2 cellular contexts compared by ENCODE assay signal in the genomic region with DNA sequence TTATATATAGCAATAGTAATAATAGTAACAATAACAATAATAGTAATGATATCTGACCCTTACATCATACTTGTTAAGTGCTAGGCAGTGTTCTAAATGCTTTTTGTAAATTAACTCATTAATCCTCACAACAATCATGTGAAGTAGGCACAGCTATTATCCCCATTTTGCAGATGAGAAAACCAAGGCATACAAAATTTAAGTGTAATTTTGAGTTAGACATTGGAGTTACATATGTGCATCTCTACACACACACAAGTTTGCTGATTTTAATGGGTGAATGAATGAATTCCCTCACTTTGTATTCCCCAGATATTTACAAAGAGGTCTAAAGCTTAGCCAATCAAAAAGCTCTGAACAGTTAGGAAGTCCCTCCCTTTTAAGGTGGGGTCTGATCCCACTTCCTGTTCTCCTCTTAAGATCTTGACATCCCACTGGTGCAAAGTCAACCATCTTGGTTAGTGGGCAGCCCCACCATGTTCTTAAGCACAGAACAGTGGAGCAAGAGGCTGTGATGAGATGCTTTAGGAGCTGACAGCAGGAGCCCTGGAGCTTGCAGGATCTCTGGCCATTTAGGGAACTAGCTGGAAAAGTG.
TF ChIP-seq lines count a peak whose summit lies in the region.

No MANE protein-coding gene starts in this region.

TF ChIP-seq in IMR-90, 13 proteins besides CTCF, POLR2A, EP300 and RAD21 (continued from another document):
- no peak for TF ChIP-seq MXI1 (IDR thresholded peaks at IDR 0.05; ENCODE audit: borderline replicate concordance, low read depth, low read length)
- no peak for TF ChIP-seq RCOR1 (IDR thresholded peaks at IDR 0.05; ENCODE audit: insufficient replicate concordance, low read length)

TF ChIP-seq in endothelial cell of umbilical vein, 7 proteins besides CTCF, POLR2A, EP300 and RAD21 (continued from another document):
- TF ChIP-seq FOS (IDR thresholded peaks at IDR 0.05; ENCODE audit: borderline replicate concordance, insufficient read depth, low read length) (no peak), GATA2 (IDR thresholded peaks at IDR 0.05; ENCODE audit: insufficient read depth, insufficient read length, low read depth, low read length) (no peak), EZH2 (IDR thresholded peaks at IDR 0.05; ENCODE audit: borderline replicate concordance, low read depth, low read length, severe bottlenecking) (no peak)
- TF ChIP-seq, protein P1, sequence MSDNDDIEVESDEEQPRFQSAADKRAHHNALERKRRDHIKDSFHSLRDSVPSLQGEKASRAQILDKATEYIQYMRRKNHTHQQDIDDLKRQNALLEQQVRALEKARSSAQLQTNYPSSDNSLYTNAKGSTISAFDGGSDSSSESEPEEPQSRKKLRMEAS (IDR thresholded peaks at IDR 0.05; ENCODE audit: insufficient read depth, insufficient read length) = no peak
